2 cellular contexts compared by ENCODE assay signal in genomic region chr9:136972335-136972734, GRCh38.
TF ChIP-seq lines count a peak whose summit lies in the region.

No MANE protein-coding gene starts in this region.

TF ChIP-seq in HEK293, 187 proteins besides CTCF, POLR2A, EP300 and RAD21:
- TF ChIP-seq ZNF600 (tag by site-specific recombination; IDR thresholded peaks at IDR 0.05) (no peak), ZXDB (tag by site-specific recombination; IDR thresholded peaks at IDR 0.05) (no peak), ZNF266 (tag by site-specific recombination; IDR thresholded peaks at IDR 0.05; ENCODE audit: low read depth) (no peak), KLF1 (tag by site-specific recombination; IDR thresholded peaks at IDR 0.05) (no peak), ZNF48 (tag by site-specific recombination; IDR thresholded peaks at IDR 0.05) (no peak), ZNF549 (tag by site-specific recombination; IDR thresholded peaks at IDR 0.05) (no peak), ZBTB7A (tag by site-specific recombination; IDR thresholded peaks at IDR 0.05; ENCODE audit: low read depth) (0 out of 2 replicates have a peak, but pooled peaks have one; percentile 31), ZBTB21 (tag by site-specific recombination; IDR thresholded peaks at IDR 0.05) (no peak), ZBTB10 (tag by site-specific recombination; IDR thresholded peaks at IDR 0.05) (no peak), ZBTB26 (tag by site-specific recombination; optimal IDR thresholded peaks at IDR 0.05) (no peak), ZNF621 (tag by site-specific recombination; IDR thresholded peaks at IDR 0.05) (no peak), ZNF660 (tag by site-specific recombination; IDR thresholded peaks at IDR 0.05) (no peak), ZNF335 (tag by site-specific recombination; conservative IDR thresholded peaks at IDR 0.05) (no peak), FEZF1 (tag by site-specific recombination; IDR thresholded peaks at IDR 0.05) (no peak), ZNF311 (tag by site-specific recombination; IDR thresholded peaks at IDR 0.05; ENCODE audit: borderline replicate concordance) (no peak), ZNF791 (tag by site-specific recombination; IDR thresholded peaks at IDR 0.05) (no peak), ZNF132 (tag by site-specific recombination; IDR thresholded peaks at IDR 0.05; ENCODE audit: borderline replicate concordance) (no peak), BCL11A (tag by site-specific recombination; IDR thresholded peaks at IDR 0.05; ENCODE audit: low read depth) (peak; percentile 62; the same call in 1 of the 2 replicates), BCL11B (tag by site-specific recombination; IDR thresholded peaks at IDR 0.05; ENCODE audit: low read depth) (peak; percentile 34; the same call in 1 of the 2 replicates), PBX3 (CRISPR knock-in tag; IDR thresholded peaks at IDR 0.05) (no peak), ZNF155 (tag by site-specific recombination; IDR thresholded peaks at IDR 0.05) (no peak)
- TF ChIP-seq, protein P1, sequence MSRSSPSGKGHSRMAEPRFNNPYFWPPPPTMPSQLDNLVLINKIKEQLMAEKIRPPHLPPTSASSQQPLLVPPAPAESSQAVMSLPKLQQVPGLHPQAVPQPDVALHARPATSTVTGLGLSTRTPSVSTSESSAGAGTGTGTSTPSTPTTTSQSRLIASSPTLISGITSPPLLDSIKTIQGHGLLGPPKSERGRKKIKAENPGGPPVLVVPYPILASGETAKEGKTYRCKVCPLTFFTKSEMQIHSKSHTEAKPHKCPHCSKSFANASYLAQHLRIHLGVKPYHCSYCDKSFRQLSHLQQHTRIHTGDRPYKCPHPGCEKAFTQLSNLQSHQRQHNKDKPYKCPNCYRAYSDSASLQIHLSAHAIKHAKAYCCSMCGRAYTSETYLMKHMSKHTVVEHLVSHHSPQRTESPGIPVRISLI (tag by site-specific recombination; IDR thresholded peaks at IDR 0.05): no peak
- TF ChIP-seq, protein P2, sequence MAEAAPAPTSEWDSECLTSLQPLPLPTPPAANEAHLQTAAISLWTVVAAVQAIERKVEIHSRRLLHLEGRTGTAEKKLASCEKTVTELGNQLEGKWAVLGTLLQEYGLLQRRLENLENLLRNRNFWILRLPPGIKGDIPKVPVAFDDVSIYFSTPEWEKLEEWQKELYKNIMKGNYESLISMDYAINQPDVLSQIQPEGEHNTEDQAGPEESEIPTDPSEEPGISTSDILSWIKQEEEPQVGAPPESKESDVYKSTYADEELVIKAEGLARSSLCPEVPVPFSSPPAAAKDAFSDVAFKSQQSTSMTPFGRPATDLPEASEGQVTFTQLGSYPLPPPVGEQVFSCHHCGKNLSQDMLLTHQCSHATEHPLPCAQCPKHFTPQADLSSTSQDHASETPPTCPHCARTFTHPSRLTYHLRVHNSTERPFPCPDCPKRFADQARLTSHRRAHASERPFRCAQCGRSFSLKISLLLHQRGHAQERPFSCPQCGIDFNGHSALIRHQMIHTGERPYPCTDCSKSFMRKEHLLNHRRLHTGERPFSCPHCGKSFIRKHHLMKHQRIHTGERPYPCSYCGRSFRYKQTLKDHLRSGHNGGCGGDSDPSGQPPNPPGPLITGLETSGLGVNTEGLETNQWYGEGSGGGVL (tag by site-specific recombination; IDR thresholded peaks at IDR 0.05): no peak
- TF ChIP-seq, protein P3, sequence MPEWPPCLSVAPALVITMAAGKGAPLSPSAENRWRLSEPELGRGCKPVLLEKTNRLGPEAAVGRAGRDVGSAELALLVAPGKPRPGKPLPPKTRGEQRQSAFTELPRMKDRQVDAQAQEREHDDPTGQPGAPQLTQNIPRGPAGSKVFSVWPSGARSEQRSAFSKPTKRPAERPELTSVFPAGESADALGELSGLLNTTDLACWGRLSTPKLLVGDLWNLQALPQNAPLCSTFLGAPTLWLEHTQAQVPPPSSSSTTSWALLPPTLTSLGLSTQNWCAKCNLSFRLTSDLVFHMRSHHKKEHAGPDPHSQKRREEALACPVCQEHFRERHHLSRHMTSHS (tag by site-specific recombination; IDR thresholded peaks at IDR 0.05): no peak

TF ChIP-seq in GM12878, 131 proteins besides CTCF, POLR2A, EP300 and RAD21:
- TF ChIP-seq, protein P4, sequence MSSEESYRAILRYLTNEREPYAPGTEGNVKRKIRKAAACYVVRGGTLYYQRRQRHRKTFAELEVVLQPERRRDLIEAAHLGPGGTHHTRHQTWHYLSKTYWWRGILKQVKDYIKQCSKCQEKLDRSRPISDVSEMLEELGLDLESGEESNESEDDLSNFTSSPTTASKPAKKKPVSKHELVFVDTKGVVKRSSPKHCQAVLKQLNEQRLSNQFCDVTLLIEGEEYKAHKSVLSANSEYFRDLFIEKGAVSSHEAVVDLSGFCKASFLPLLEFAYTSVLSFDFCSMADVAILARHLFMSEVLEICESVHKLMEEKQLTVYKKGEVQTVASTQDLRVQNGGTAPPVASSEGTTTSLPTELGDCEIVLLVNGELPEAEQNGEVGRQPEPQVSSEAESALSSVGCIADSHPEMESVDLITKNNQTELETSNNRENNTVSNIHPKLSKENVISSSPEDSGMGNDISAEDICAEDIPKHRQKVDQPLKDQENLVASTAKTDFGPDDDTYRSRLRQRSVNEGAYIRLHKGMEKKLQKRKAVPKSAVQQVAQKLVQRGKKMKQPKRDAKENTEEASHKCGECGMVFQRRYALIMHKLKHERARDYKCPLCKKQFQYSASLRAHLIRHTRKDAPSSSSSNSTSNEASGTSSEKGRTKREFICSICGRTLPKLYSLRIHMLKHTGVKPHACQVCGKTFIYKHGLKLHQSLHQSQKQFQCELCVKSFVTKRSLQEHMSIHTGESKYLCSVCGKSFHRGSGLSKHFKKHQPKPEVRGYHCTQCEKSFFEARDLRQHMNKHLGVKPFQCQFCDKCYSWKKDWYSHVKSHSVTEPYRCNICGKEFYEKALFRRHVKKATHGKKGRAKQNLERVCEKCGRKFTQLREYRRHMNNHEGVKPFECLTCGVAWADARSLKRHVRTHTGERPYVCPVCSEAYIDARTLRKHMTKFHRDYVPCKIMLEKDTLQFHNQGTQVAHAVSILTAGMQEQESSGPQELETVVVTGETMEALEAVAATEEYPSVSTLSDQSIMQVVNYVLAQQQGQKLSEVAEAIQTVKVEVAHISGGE (CRISPR knock-in tag; IDR thresholded peaks at IDR 0.05): no peak
- TF ChIP-seq NR2F1 (conservative IDR thresholded peaks at IDR 0.05): 0 out of 2 replicates have a peak, but pooled peaks have one; percentile 23
TF ChIP-seq in GM12878: peak in this region for 1.
